ENCODE assay signal across 1 cellular context in the genomic region with DNA sequence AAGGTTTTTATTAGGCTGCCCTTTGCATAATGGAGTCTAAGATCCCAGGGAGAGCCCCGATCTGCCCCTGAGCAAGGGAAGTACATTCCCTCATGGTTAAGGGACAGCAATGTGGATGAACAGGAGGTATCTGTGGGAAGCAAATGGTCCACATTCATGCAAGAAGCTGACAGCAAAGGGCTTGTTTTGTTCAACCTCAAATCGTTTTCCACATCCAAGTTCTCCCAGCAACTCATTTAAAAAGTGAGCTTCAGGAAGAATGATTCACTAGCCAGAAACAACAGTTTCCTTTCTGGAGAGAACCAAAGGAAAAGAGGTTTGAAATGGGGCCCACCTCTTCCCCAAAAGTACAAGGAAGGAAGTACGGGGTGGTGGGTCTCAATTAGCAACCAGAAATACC.
TF ChIP-seq lines count a peak whose summit lies in the region.

No MANE protein-coding gene starts in this region.

TF ChIP-seq in IMR-90, 13 proteins besides CTCF, POLR2A, EP300 and RAD21:
- no peak for TF ChIP-seq RFX5 (IDR thresholded peaks at IDR 0.05; ENCODE audit: low read depth, low read length)
- TF ChIP-seq MXI1 (IDR thresholded peaks at IDR 0.05; ENCODE audit: borderline replicate concordance, low read depth, low read length), result no peak
- TF ChIP-seq MAZ (IDR thresholded peaks at IDR 0.05; ENCODE audit: borderline replicate concordance, low read depth, low read length), result no peak
- TF ChIP-seq CEBPB (IDR thresholded peaks at IDR 0.05; ENCODE audit: low read depth, low read length), result no peak
- TF ChIP-seq BHLHE40 (IDR thresholded peaks at IDR 0.05; ENCODE audit: low read depth, low read length), result no peak
- TF ChIP-seq, protein P1, sequence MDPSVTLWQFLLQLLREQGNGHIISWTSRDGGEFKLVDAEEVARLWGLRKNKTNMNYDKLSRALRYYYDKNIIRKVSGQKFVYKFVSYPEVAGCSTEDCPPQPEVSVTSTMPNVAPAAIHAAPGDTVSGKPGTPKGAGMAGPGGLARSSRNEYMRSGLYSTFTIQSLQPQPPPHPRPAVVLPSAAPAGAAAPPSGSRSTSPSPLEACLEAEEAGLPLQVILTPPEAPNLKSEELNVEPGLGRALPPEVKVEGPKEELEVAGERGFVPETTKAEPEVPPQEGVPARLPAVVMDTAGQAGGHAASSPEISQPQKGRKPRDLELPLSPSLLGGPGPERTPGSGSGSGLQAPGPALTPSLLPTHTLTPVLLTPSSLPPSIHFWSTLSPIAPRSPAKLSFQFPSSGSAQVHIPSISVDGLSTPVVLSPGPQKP (IDR thresholded peaks at IDR 0.05; ENCODE audit: borderline replicate concordance, low read depth, low read length), result no peak
- TF ChIP-seq, protein P2, sequence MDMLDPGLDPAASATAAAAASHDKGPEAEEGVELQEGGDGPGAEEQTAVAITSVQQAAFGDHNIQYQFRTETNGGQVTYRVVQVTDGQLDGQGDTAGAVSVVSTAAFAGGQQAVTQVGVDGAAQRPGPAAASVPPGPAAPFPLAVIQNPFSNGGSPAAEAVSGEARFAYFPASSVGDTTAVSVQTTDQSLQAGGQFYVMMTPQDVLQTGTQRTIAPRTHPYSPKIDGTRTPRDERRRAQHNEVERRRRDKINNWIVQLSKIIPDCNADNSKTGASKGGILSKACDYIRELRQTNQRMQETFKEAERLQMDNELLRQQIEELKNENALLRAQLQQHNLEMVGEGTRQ (IDR thresholded peaks at IDR 0.05; ENCODE audit: low read depth, low read length), result no peak
- no peak for TF ChIP-seq SMC3 (IDR thresholded peaks at IDR 0.05; ENCODE audit: low read depth, low read length)
- TF ChIP-seq NFE2L2 (IDR thresholded peaks at IDR 0.05; ENCODE audit: low read depth, low read length), result no peak
- TF ChIP-seq MAFK (IDR thresholded peaks at IDR 0.05; ENCODE audit: low read depth, low read length), result no peak
- no peak for TF ChIP-seq RCOR1 (IDR thresholded peaks at IDR 0.05; ENCODE audit: insufficient replicate concordance, low read length)
- no peak for TF ChIP-seq FOS (IDR thresholded peaks at IDR 0.05; ENCODE audit: low read depth, low read length)
- no peak for TF ChIP-seq CHD1 (IDR thresholded peaks at IDR 0.05; ENCODE audit: low read depth, low read length)
TF ChIP-seq in IMR-90: peak in this region for 0.
